1 cellular context compared by ENCODE assay signal in genomic region chr11:16967347-16967662, GRCh38.
TF ChIP-seq lines count a peak whose summit lies in the region.

No MANE protein-coding gene starts in this region.

TF ChIP-seq in GM12891, 5 proteins besides CTCF, POLR2A, EP300 and RAD21:
- no peak for TF ChIP-seq TAF1 (IDR thresholded peaks at IDR 0.05; ENCODE audit: low read depth, low read length)
- no peak for TF ChIP-seq SPI1 (IDR thresholded peaks at IDR 0.05; ENCODE audit: low read depth, low read length)
- no peak for TF ChIP-seq PAX5 (IDR thresholded peaks at IDR 0.05; ENCODE audit: insufficient read depth, low read length, severe bottlenecking)
- TF ChIP-seq POU2F2 (IDR thresholded peaks at IDR 0.05; ENCODE audit: low read depth, low read length), result no peak
- no peak for TF ChIP-seq POLR2AphosphoS5 (IDR thresholded peaks at IDR 0.05; ENCODE audit: low read depth, low read length)
TF ChIP-seq in GM12891: peak in this region for 0.
